Comparison of ENCODE assay signal across 9 cellular contexts in genomic region chr19:11496391-11497163, GRCh38. TPM values are rescaled to one million over a fixed set of nuclear protein-coding genes. Genes with fewer than 3 reads are reported as not detected.
DNase-seq lines count a peak whose midpoint lies in the region; ATAC-seq, FAIRE-seq and TF ChIP-seq lines count a peak whose summit lies in the region.
"Had no signal": no experiment of that assay in that cellular context is flagged by ENCODE, and none has a peak within 500 bp of the region (broad histone marks: within the 10 kb centered on the region; RNA-seq: fewer than 3 reads in every experiment).

No MANE protein-coding gene starts in this region.

- H3K4me3 Mint-ChIP-seq in activated T-cell treated with anti-CD3 and anti-CD28 coated beads, Interleukin-2, amount 50 U/mL, for 24 hours, result no peak overlapping the region
- no peak overlapping the region for H3K4me3 Mint-ChIP-seq in osteocyte (ENCODE audit: unreplicated experiment)

- ATAC-seq in Panc1, result peak; percentile 96
- ATAC-seq in HG02571 (IDR thresholded peaks at IDR 0.05; ENCODE audit: unreplicated experiment), result no peak

- H3K27me3 ChIP-seq in Panc1 (ENCODE audit: control insufficient read depth, insufficient read depth, low read length) (no peaks in the 10 kb centered on the region), transverse colon (no peaks in the 10 kb centered on the region)

- peaks cover 2% of the 10 kb centered on the region for H3K4me1 Mint-ChIP-seq in activated T-cell treated with anti-CD3 and anti-CD28 coated beads, Interleukin-2, amount 50 U/mL, for 24 hours (ENCODE audit: low read depth)
- no peaks in the 10 kb centered on the region for H3K4me1 Mint-ChIP-seq in osteocyte (ENCODE audit: unreplicated experiment)

- H3K9me3 Mint-ChIP-seq in activated T-cell treated with anti-CD3 and anti-CD28 coated beads, Interleukin-2, amount 50 U/mL, for 24 hours, result no peaks in the 10 kb centered on the region
- H3K9me3 Mint-ChIP-seq in osteocyte (ENCODE audit: unreplicated experiment), result no peaks in the 10 kb centered on the region

- POLR2A ChIA-PET in Panc1 (lab: Charles Lee), result no interaction called here

- no peaks in the 10 kb centered on the region for H3K36me3 ChIP-seq in Panc1 (ENCODE audit: control insufficient read depth, insufficient read depth, low read length)
- H3K36me3 ChIP-seq in transverse colon, result no peaks in the 10 kb centered on the region

- in situ Hi-C loops in Panc1 (cut with HindIII; ENCODE audit: low pct_unique_long_range_greater_than_20kb, low sequenced_read_pairs) (no loop called here), transverse colon (cut with MboI; ENCODE audit: low pct_ligation_motif_present in 1 of 4, low pct_unique_long_range_greater_than_20kb in 1 of 4, low sequenced_read_pairs in 3 of 4) (loop anchor here in 2 of 4 donors (25.0 kb wide), 2 partner anchors 109 to 209 kb away; partner anchors contain the start of genes EPOR (in 1 of the 2) and TSPAN16 (in 1 of the 2))

- peak; percentile 87 for TF ChIP-seq CTCF in Panc1 (IDR thresholded peaks at IDR 0.05)
- TF ChIP-seq CTCF in osteocyte (IDR thresholded peaks at IDR 0.05), result peak; percentile 71
- TF ChIP-seq CTCF in transverse colon (IDR thresholded peaks at IDR 0.05), result peak; percentile 62 to 72 (median 65)

- H3K27me3 Mint-ChIP-seq in activated T-cell treated with anti-CD3 and anti-CD28 coated beads, Interleukin-2, amount 50 U/mL, for 24 hours, result no peaks in the 10 kb centered on the region
- H3K27me3 Mint-ChIP-seq in osteocyte (ENCODE audit: unreplicated experiment), result no peaks in the 10 kb centered on the region

- intact Hi-C loops in Panc1 (cut with micrococcal nuclease; ENCODE audit: unreplicated experiment) (no loop called here), transverse colon (cut with DNase I; ENCODE audit: low total_unique reads) (no loop called here)

- no TSS peak for BruUV-seq in Panc1 (replicated peaks; lab: Mats Ljungman, UMichigan)

- H3K4me3 ChIP-seq in Panc1 (ENCODE audit: low read depth in 2 of 2, low read length in 2 of 2) (no peak overlapping the region), transverse colon (no peak overlapping the region)

- H3K4me1 ChIP-seq in Panc1 (ENCODE audit: control insufficient read depth, insufficient read depth, low read length), result no peaks in the 10 kb centered on the region
- no peaks in the 10 kb centered on the region for H3K4me1 ChIP-seq in transverse colon

- H3K27ac ChIP-seq in Panc1 (ENCODE audit: low read length) (no peak overlapping the region), transverse colon (no peak overlapping the region)

- H3K27ac Mint-ChIP-seq in activated T-cell treated with anti-CD3 and anti-CD28 coated beads, Interleukin-2, amount 50 U/mL, for 24 hours, result no peak overlapping the region
- H3K27ac Mint-ChIP-seq in osteocyte (ENCODE audit: unreplicated experiment), result no peak overlapping the region

- H3K9me3 ChIP-seq in Panc1 (ENCODE audit: control insufficient read depth, insufficient read depth, low read depth, low read length), result no peaks in the 10 kb centered on the region
- H3K9me3 ChIP-seq in transverse colon, result no peaks in the 10 kb centered on the region

- peaks cover 61% of the 10 kb centered on the region for H3K36me3 Mint-ChIP-seq in activated T-cell treated with anti-CD3 and anti-CD28 coated beads, Interleukin-2, amount 50 U/mL, for 24 hours (ENCODE audit: low read depth)
- H3K36me3 Mint-ChIP-seq in osteocyte (ENCODE audit: unreplicated experiment), result peaks cover 4% of the 10 kb centered on the region

- TF ChIP-seq POLR2A in H54 (IDR thresholded peaks at IDR 0.05; ENCODE audit: low read depth, low read length) (no peak), transverse colon (IDR thresholded peaks at IDR 0.05) (no peak)

- 66% methylated on average over 17 of the region's 17 CpGs; no CpG with 5 or more reads in 1 of the 2 donors for WGBS in transverse colon (ENCODE audit: low coverage in 1 of 2), 2 donors

- no peak for FAIRE-seq in H54 (lab: Jason Lieb, UNC)

- CTCF ChIA-PET in Panc1 (lab: Charles Lee), result no interaction called here

- TF ChIP-seq EP300 in transverse colon (IDR thresholded peaks at IDR 0.05; ENCODE audit: low read depth), result no peak

- DNase-seq in AG08395 (ENCODE audit: low spot score), result peak; percentile 82
- peak; percentile 90 for DNase-seq in H54 (ENCODE audit: insufficient read length, low spot score)
- DNase-seq in Panc1 (ENCODE audit: low read depth, low spot score), result no peak
- DNase-seq in activated T-cell treated with anti-CD3 and anti-CD28 coated beads, Interleukin-2, amount 50 U/mL, for 24 hours, result peak; percentile 77
- peak; percentile 76 for DNase-seq in fibroblast of peridontal ligament (ENCODE audit: extremely low read depth)
- peak; percentile 91 for DNase-seq in osteocyte (ENCODE audit: extremely low spot score, unreplicated experiment)
- DNase-seq in transverse colon, result peak; percentile 76

RNA-seq across cellular contexts. Expression of gene ZNF653, which starts 9.1 kb away (rescaled TPM):
- total RNA-seq in Panc1 (2021; ENCODE audit: unreplicated experiment) (10.4 TPM), osteocyte (10.3 and 15.1 TPM in 2 replicates), transverse colon (10 to 100 TPM; 10.6 to 44.9 (median 17.4) TPM)
- polyA plus RNA-seq in Panc1 (2012; ENCODE audit: insufficient read length), result 15.8 TPM

RNA-seq across cellular contexts. Expression of gene ELAVL3, which starts 15.7 kb away (rescaled TPM):
- total RNA-seq in Panc1 (2021; ENCODE audit: unreplicated experiment) (not detected), osteocyte (not detected in 2 replicates), transverse colon (1 to 10 TPM in 2 of 4 donors, under 1 TPM in 1, not detected in 1; 0.27 to 3.2 (median 1.3) TPM)
- not detected for polyA plus RNA-seq in Panc1 (2012; ENCODE audit: insufficient read length)
- total RNA-seq: skeletal muscle tissue had no signal

RNA-seq across cellular contexts. Expression of gene ECSIT, which starts 32.4 kb away (rescaled TPM):
- total RNA-seq in Panc1 (2021; ENCODE audit: unreplicated experiment) (39.4 TPM), osteocyte (28.9 and 30.0 TPM in 2 replicates), transverse colon (10 to 100 TPM; 20.9 to 63.4 (median 39.1) TPM)
- polyA plus RNA-seq in Panc1 (2012; ENCODE audit: insufficient read length), result 60.1 TPM

RNA-seq across cellular contexts. Expression of gene CNN1, which starts 42.1 kb away (rescaled TPM):
- 0.98 TPM for total RNA-seq in Panc1 (2021; ENCODE audit: unreplicated experiment)
- 1.6 TPM for polyA plus RNA-seq in Panc1 (2012; ENCODE audit: insufficient read length)
- 8.1 and 9.9 TPM in 2 replicates for total RNA-seq in osteocyte
- total RNA-seq in transverse colon, result 1,000 to 10,000 TPM in 1 of 4 donors, 100 to 1,000 TPM in 3; 198 to 1,121 (median 486) TPM
